ENCODE assay signal across 18 cellular contexts in the genomic region with DNA sequence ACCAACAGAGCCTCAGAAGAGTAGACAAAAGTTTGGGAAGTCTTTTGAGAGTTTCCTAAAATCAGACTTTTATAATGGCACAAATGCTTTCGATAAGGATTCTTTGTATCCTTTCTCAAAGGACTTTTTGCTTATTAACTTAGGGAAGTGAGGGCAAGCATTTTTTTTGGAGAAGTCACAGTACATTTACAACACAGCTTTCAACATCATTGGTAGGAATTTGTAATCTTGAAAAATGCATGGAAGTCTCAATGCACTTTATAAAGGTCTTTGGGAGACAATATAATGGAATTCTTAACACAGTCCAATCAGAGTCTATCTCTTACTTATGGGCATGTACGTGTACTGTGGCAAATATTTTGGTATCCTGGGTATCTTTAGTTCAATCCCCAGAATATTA.
"Had no signal": no experiment of that assay in that cellular context is flagged by ENCODE, and none has a peak within 500 bp of the region (broad histone marks: within the 10 kb centered on the region; RNA-seq: fewer than 3 reads in every experiment).

No MANE protein-coding gene starts in this region.

- DNase-seq: activated B cell treated with CpG ODN at 0.5 μM for 24 hours; activated CD4-positive, alpha-beta memory T cell treated with anti-CD3 and anti-CD28 coated beads, Interleukin-2, amount 10 ng/mL, durations not matched to agents 7 days and 5 days; activated CD4-positive, alpha-beta T cell treated with anti-CD3 and anti-CD28 coated beads for 4 hours; activated CD8-positive, alpha-beta memory T cell treated with anti-CD3 and anti-CD28 coated beads, Interleukin-2, amount 10 ng/mL, durations not matched to agents 7 days and 5 days; activated naive CD4-positive, alpha-beta T cell; activated naive CD8-positive, alpha-beta T cell treated with anti-CD3 and anti-CD28 coated beads for 36 hours; body of pancreas; dermis blood vessel endothelial cell; effector memory CD4-positive, alpha-beta T cell; esophagus squamous epithelium; gastrocnemius medialis; psoas muscle; right cardiac atrium; stimulated activated CD4-positive, alpha-beta T cell treated with anti-CD3 and anti-CD28 coated beads, Interleukin-2, amount 100 ng/mL, for 48 hours had no signal

- H3K4me3 ChIP-seq: body of pancreas, esophagus squamous epithelium, gastrocnemius medialis, psoas muscle, skin epidermis, suprapubic skin had no signal

- H3K36me3 ChIP-seq: esophagus squamous epithelium, gastrocnemius medialis, suprapubic skin had no signal

- H3K27me3 ChIP-seq: body of pancreas, esophagus squamous epithelium, gastrocnemius medialis, suprapubic skin had no signal

- ATAC-seq: activated CD8-positive, alpha-beta memory T cell treated with anti-CD3 and anti-CD28 coated beads, Interleukin-2, amount 10 ng/mL, durations not matched to agents 7 days and 5 days; activated T-helper 17 cell treated with anti-CD3 and anti-CD28 coated beads, Interleukin-2, amount 50 U/mL, for 72 hours; body of pancreas; gastrocnemius medialis; psoas muscle; right cardiac atrium had no signal

- H3K27ac ChIP-seq: body of pancreas, esophagus squamous epithelium, gastrocnemius medialis, psoas muscle, skin epidermis, suprapubic skin had no signal

- H3K9me3 ChIP-seq: body of pancreas, esophagus squamous epithelium, gastrocnemius medialis, psoas muscle, suprapubic skin had no signal

- FAIRE-seq: endothelial cell of umbilical vein had no signal

- H3K4me1 ChIP-seq: body of pancreas, esophagus squamous epithelium, psoas muscle, suprapubic skin had no signal
